In the genomic region with DNA sequence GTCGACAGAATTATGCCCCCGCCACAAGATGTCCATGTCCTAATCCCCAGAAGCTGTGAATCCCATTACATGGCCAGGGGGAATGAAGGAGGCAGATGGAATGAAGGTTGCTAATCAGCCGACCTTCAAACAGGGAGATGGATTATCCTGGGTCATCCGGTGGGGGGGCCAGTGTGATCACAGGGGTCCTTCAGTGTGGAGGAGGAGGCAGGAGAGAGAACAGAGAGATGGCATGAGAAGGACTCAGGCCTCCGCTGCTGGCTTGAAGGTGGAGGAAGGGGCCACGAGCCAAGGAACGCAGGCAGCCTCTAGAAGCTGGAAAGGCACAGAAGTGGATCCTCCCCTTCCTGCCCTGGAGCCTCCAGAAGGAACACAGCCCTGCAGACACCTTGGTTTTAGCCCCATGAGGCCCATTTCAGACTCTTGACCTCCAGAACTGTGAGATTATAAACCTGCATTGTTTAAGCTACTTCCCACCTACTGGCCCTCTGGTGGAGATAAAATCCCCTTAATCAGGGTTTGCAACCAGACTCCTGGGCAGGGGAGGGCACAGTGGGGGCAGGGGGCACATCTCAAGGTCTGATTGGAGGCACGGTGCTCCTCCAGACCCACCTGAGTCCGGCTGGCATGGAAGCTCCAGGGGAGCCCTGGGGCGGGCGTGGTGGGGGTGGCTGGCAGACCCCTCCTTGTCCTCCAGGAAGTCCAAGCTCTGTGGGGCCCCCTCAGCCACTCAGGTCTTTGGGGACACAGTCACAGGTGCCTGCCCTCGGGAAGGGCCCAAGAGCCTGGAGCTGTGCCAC, we compare ENCODE assay signal across 1 cellular context.
TF ChIP-seq lines count a peak whose summit lies in the region.

No MANE protein-coding gene starts in this region.

TF ChIP-seq in H1, 55 proteins besides CTCF, POLR2A, EP300 and RAD21:
- TF ChIP-seq SIX5 (IDR thresholded peaks at IDR 0.05; ENCODE audit: low read depth, low read length) (no peak), SP1 (IDR thresholded peaks at IDR 0.05; ENCODE audit: low read depth, low read length) (no peak), POU5F1 (IDR thresholded peaks at IDR 0.05; ENCODE audit: low read depth, low read length) (no peak), BCL11A (IDR thresholded peaks at IDR 0.05; ENCODE audit: low read depth in 2 of 2, low read length in 2 of 2) (no peak), NRF1 (IDR thresholded peaks at IDR 0.05; ENCODE audit: low read depth, low read length) (no peak), MAFK (IDR thresholded peaks at IDR 0.05; ENCODE audit: low read depth, low read length) (no peak), JUND (IDR thresholded peaks at IDR 0.05; ENCODE audit: low read length) (no peak)
TF ChIP-seq in H1: peak in this region for 0.
